In genomic region chr15:70491183-70491621, GRCh38 we compare ENCODE assay signal across 12 cellular contexts.
A peak's percentile ranks its signal among the peaks of the same experiment; 100 is the strongest.
DNase-seq lines count a peak whose midpoint lies in the region; ATAC-seq, FAIRE-seq and TF ChIP-seq lines count a peak whose summit lies in the region.
"Had no signal": no experiment of that assay in that cellular context is flagged by ENCODE, and none has a peak within 500 bp of the region (broad histone marks: within the 10 kb centered on the region; RNA-seq: fewer than 3 reads in every experiment).

No MANE protein-coding gene starts in this region.

- H3K36me3 ChIP-seq in OCI-LY3 (replicated peaks; ENCODE audit: low read depth, low read length) (no peaks in the 10 kb centered on the region), astrocyte (ENCODE audit: insufficient read depth, low read length) (no peaks in the 10 kb centered on the region)

- POLR2A ChIA-PET in activated CD4-positive, alpha-beta T cell treated with anti-CD3 and anti-CD28 coated beads for 36 hours (lab: Charles Lee), result interaction anchor here (0.7 to 2.0 kb wide), 2 partner anchors 14 to 18 kb away, joined by 3 to 14 read pairs; no protein-coding TSS in a partner anchor

- FAIRE-seq in astrocyte (lab: Jason Lieb, UNC), result no peak
- FAIRE-seq: A204.1 had no signal

- TF ChIP-seq CTCF in OCI-LY3 (IDR thresholded peaks at IDR 0.05; ENCODE audit: low read depth, low read length) (no peak), astrocyte (IDR thresholded peaks at IDR 0.05; ENCODE audit: insufficient read depth, low read depth, low read length) (no peak)

- intact Hi-C loops in activated CD4-positive, alpha-beta T cell treated with anti-CD3 and anti-CD28 coated beads for 36 hours (cut with DNase I, micrococcal nuclease), result loop anchor here (1.0 to 5.0 kb wide), 3 partner anchors 56 to 733 kb away; no protein-coding TSS in a partner anchor

- peak overlapping the region; percentile 43 for H3K4me3 Mint-ChIP-seq in activated CD4-positive, alpha-beta T cell treated with anti-CD3 and anti-CD28 coated beads for 36 hours
- H3K4me3 Mint-ChIP-seq in astrocyte (ENCODE audit: unreplicated experiment), result no peak overlapping the region
- peak overlapping the region; percentile 70 for H3K4me3 Mint-ChIP-seq in stimulated activated effector memory CD8-positive, alpha-beta T cell treated with anti-CD3 and anti-CD28 coated beads, Interleukin-12 subunit alpha, Interleukin-12 subunit beta, amount 100 ng/mL, for 72 hours

- H3K27me3 ChIP-seq in OCI-LY3 (ENCODE audit: low read depth, low read length), result peaks cover 3% of the 10 kb centered on the region; the same call in 1 of the 2 replicates
- peaks cover 11% of the 10 kb centered on the region for H3K27me3 ChIP-seq in astrocyte (ENCODE audit: insufficient read depth, low read length)

- H3K27ac ChIP-seq in OCI-LY3 (ENCODE audit: low read length), result no peak overlapping the region
- H3K27ac ChIP-seq in astrocyte (ENCODE audit: low read depth, low read length), result no peak overlapping the region

- H3K36me3 Mint-ChIP-seq in activated CD4-positive, alpha-beta T cell treated with anti-CD3 and anti-CD28 coated beads for 36 hours (ENCODE audit: low read depth), result no peaks in the 10 kb centered on the region
- H3K36me3 Mint-ChIP-seq in astrocyte (ENCODE audit: low read depth, unreplicated experiment), result no peaks in the 10 kb centered on the region
- H3K36me3 Mint-ChIP-seq in stimulated activated effector memory CD8-positive, alpha-beta T cell treated with anti-CD3 and anti-CD28 coated beads, Interleukin-12 subunit alpha, Interleukin-12 subunit beta, amount 100 ng/mL, for 72 hours, result peaks cover 62% of the 10 kb centered on the region

- H3K9ac ChIP-seq in OCI-LY3 (ENCODE audit: low read length) (peak overlapping the region; percentile 68; the same call in 1 of the 2 replicates), astrocyte (ENCODE audit: low read length) (no peak overlapping the region)

- H3K4me1 ChIP-seq in OCI-LY3 (ENCODE audit: low read length), result peaks cover 87% of the 10 kb centered on the region
- H3K4me1 ChIP-seq in astrocyte (ENCODE audit: insufficient read depth, low read length), result peaks cover 59% of the 10 kb centered on the region

- no peak overlapping the region for H2AFZ ChIP-seq in OCI-LY3 (ENCODE audit: low read depth, low read length)
- H2AFZ ChIP-seq in astrocyte (ENCODE audit: low read depth, low read length), result no peak overlapping the region

- DNase-seq in activated CD4-positive, alpha-beta T cell treated with anti-CD3 and anti-CD28 coated beads for 36 hours, result peak; percentile 61
- DNase-seq in activated CD4-positive, alpha-beta T cell treated with anti-CD3 and anti-CD28 coated beads for 4 hours, result no peak
- DNase-seq in astrocyte (ENCODE audit: low read depth), result peak; percentile 65
- DNase-seq in stimulated activated effector memory CD8-positive, alpha-beta T cell treated with anti-CD3 and anti-CD28 coated beads, Interleukin-12 subunit alpha, Interleukin-12 subunit beta, amount 100 ng/mL, for 72 hours (ENCODE audit: low spot score in 2 of 2), result peak in 1 of 2 donors; percentile 72
- DNase-seq in SIG-M5 treated with dmso at 0.1 percent for 504 hours (lab: John Stamatoyannopoulos, UW; ENCODE audit: unreplicated experiment), result no peak
- DNase-seq: activated effector memory CD4-positive, alpha-beta T cell treated with anti-CD3 and anti-CD28 coated beads, Interleukin-2, amount 50 U/mL, for 16 hours; effector CD8-positive, alpha-beta T cell; stimulated activated CD4-positive, alpha-beta T cell treated with anti-CD3 and anti-CD28 coated beads, Interleukin-1b, Interleukin-23, amount 100 ng/mL, for 48 hours had no signal

- ATAC-seq in activated CD4-positive, alpha-beta T cell treated with anti-CD3 and anti-CD28 coated beads for 36 hours, result peak; percentile 27
- peak; percentile 18 for ATAC-seq in stimulated activated effector memory CD8-positive, alpha-beta T cell treated with anti-CD3 and anti-CD28 coated beads, Interleukin-12 subunit alpha, Interleukin-12 subunit beta, amount 100 ng/mL, for 72 hours
- no peak for ATAC-seq in HG03097 (IDR thresholded peaks at IDR 0.05; ENCODE audit: low FRiP score, unreplicated experiment)
- no peak for ATAC-seq in HG02852 (IDR thresholded peaks at IDR 0.05; ENCODE audit: unreplicated experiment)

- H3K9me3 ChIP-seq in OCI-LY3 (ENCODE audit: insufficient read depth, low read length), result no peaks in the 10 kb centered on the region
- no peaks in the 10 kb centered on the region for H3K9me3 ChIP-seq in astrocyte (ENCODE audit: insufficient read depth, low read depth, low read length)

- H3K4me3 ChIP-seq in OCI-LY3 (ENCODE audit: low read length), result no peak overlapping the region
- no peak overlapping the region for H3K4me3 ChIP-seq in astrocyte (ENCODE audit: insufficient read depth, low read depth, low read length)

- H3K4me2 ChIP-seq in OCI-LY3 (ENCODE audit: low read length), result no peak overlapping the region
- no peak overlapping the region for H3K4me2 ChIP-seq in astrocyte (ENCODE audit: low read length)

- H3K79me2 ChIP-seq in OCI-LY3 (ENCODE audit: low read length) (no peaks in the 10 kb centered on the region), astrocyte (ENCODE audit: insufficient read depth, low read length) (no peaks in the 10 kb centered on the region)

- peak overlapping the region; percentile 78 for H3K27ac Mint-ChIP-seq in activated CD4-positive, alpha-beta T cell treated with anti-CD3 and anti-CD28 coated beads for 36 hours
- H3K27ac Mint-ChIP-seq in astrocyte (ENCODE audit: unreplicated experiment), result no peak overlapping the region
- peak overlapping the region; percentile 97 for H3K27ac Mint-ChIP-seq in stimulated activated effector memory CD8-positive, alpha-beta T cell treated with anti-CD3 and anti-CD28 coated beads, Interleukin-12 subunit alpha, Interleukin-12 subunit beta, amount 100 ng/mL, for 72 hours

- CTCF ChIA-PET in activated CD4-positive, alpha-beta T cell treated with anti-CD3 and anti-CD28 coated beads for 36 hours (lab: Charles Lee), result interaction anchor here (0.6 to 2.5 kb wide), 5 partner anchors 21 to 408 kb away, joined by 3 to 6 read pairs (median 3); no protein-coding TSS in a partner anchor

- peaks cover 79% of the 10 kb centered on the region for H3K4me1 Mint-ChIP-seq in activated CD4-positive, alpha-beta T cell treated with anti-CD3 and anti-CD28 coated beads for 36 hours
- H3K4me1 Mint-ChIP-seq in astrocyte (ENCODE audit: low read depth, unreplicated experiment), result peaks cover 49% of the 10 kb centered on the region
- H3K4me1 Mint-ChIP-seq in stimulated activated effector memory CD8-positive, alpha-beta T cell treated with anti-CD3 and anti-CD28 coated beads, Interleukin-12 subunit alpha, Interleukin-12 subunit beta, amount 100 ng/mL, for 72 hours, result peaks cover 96% of the 10 kb centered on the region

- H3K9me3 Mint-ChIP-seq in activated CD4-positive, alpha-beta T cell treated with anti-CD3 and anti-CD28 coated beads for 36 hours (ENCODE audit: low read depth), result no peaks in the 10 kb centered on the region
- no peaks in the 10 kb centered on the region for H3K9me3 Mint-ChIP-seq in astrocyte (ENCODE audit: unreplicated experiment)
- H3K9me3 Mint-ChIP-seq in stimulated activated effector memory CD8-positive, alpha-beta T cell treated with anti-CD3 and anti-CD28 coated beads, Interleukin-12 subunit alpha, Interleukin-12 subunit beta, amount 100 ng/mL, for 72 hours, result no peaks in the 10 kb centered on the region

- H4K20me1 ChIP-seq in OCI-LY3 (ENCODE audit: insufficient read depth, low read length) (no peaks in the 10 kb centered on the region), astrocyte (ENCODE audit: insufficient read depth, low read length) (peaks cover 11% of the 10 kb centered on the region)

- peaks cover 12% of the 10 kb centered on the region for H3K27me3 Mint-ChIP-seq in activated CD4-positive, alpha-beta T cell treated with anti-CD3 and anti-CD28 coated beads for 36 hours
- H3K27me3 Mint-ChIP-seq in astrocyte (ENCODE audit: low read depth, unreplicated experiment), result peaks cover 33% of the 10 kb centered on the region

Comparison
In these comparisons a context has a peak if more than half of its experiments do, and no peak if none do; other contexts are left out.
1. DNase-seq: peak in activated CD4-positive, alpha-beta T cell treated with anti-CD3 and anti-CD28 coated beads for 36 hours (single experiment) and astrocyte (single experiment); none in activated CD4-positive, alpha-beta T cell treated with anti-CD3 and anti-CD28 coated beads for 4 hours (0 of 2) and SIG-M5 treated with dmso at 0.1 percent for 504 hours (single experiment).
2. ATAC-seq: peak in activated CD4-positive, alpha-beta T cell treated with anti-CD3 and anti-CD28 coated beads for 36 hours (single experiment) and stimulated activated effector memory CD8-positive, alpha-beta T cell treated with anti-CD3 and anti-CD28 coated beads, Interleukin-12 subunit alpha, Interleukin-12 subunit beta, amount 100 ng/mL, for 72 hours (single experiment); none in HG03097 (single experiment) and HG02852 (single experiment).